Comparison of ENCODE assay signal across 11 cellular contexts in genomic region chr11:102139081-102139498, GRCh38. TPM values are rescaled to one million over a fixed set of nuclear protein-coding genes. Genes with fewer than 3 reads are reported as not detected.
DNase-seq lines count a peak whose midpoint lies in the region; ATAC-seq, FAIRE-seq and TF ChIP-seq lines count a peak whose summit lies in the region.
"Had no signal": no experiment of that assay in that cellular context is flagged by ENCODE, and none has a peak within 500 bp of the region (broad histone marks: within the 10 kb centered on the region; RNA-seq: fewer than 3 reads in every experiment).

No MANE protein-coding gene starts in this region.

- H3K4me1 ChIP-seq in HUES64 (ENCODE audit: insufficient read depth, low read length) (peaks cover 24% of the 10 kb centered on the region), keratinocyte (ENCODE audit: control insufficient read depth, extremely low read depth, insufficient read depth, low read length) (peaks cover 22% of the 10 kb centered on the region), tibial artery (peaks cover 0 to 87% (median 29%) of the 10 kb centered on the region in 4 donors)

- intact Hi-C loops in tibial artery (cut with DNase I; ENCODE audit: low total_unique reads) = no loop called here
- intact Hi-C loops in activated CD8-positive, alpha-beta T cell treated with anti-CD3 and anti-CD28 coated beads for 36 hours (cut with micrococcal nuclease) = no loop called here

- POLR2A ChIA-PET in activated CD8-positive, alpha-beta T cell treated with anti-CD3 and anti-CD28 coated beads for 36 hours (lab: Charles Lee) = no interaction called here

- no peaks in the 10 kb centered on the region for H3K9me3 ChIP-seq in HUES64 (ENCODE audit: insufficient read depth, low read depth, low read length)
- H3K9me3 ChIP-seq in keratinocyte (ENCODE audit: control insufficient read depth, low read depth, low read length) = no peaks in the 10 kb centered on the region
- H3K9me3 ChIP-seq in tibial artery = no peaks in the 10 kb centered on the region

- no peak for ATAC-seq in activated CD8-positive, alpha-beta T cell treated with anti-CD3 and anti-CD28 coated beads for 36 hours

- CTCF ChIA-PET in activated CD8-positive, alpha-beta T cell treated with anti-CD3 and anti-CD28 coated beads for 36 hours (lab: Charles Lee) = no interaction called here

- H3K27me3 Mint-ChIP-seq in activated CD8-positive, alpha-beta T cell treated with anti-CD3 and anti-CD28 coated beads for 36 hours = peaks cover 16% of the 10 kb centered on the region

- H3K4me2 ChIP-seq in keratinocyte (ENCODE audit: control insufficient read depth, extremely low read depth, insufficient read depth, low read depth, low read length) = peak overlapping the region; percentile 82

- H3K36me3 ChIP-seq in HUES64 (ENCODE audit: insufficient read depth, low read length) (no peaks in the 10 kb centered on the region; the same call in 1 of the 2 replicates), keratinocyte (ENCODE audit: control insufficient read depth in 2 of 2, extremely low read depth in 1 of 2, insufficient read depth in 2 of 2, low read length in 2 of 2) (peaks cover 1 to 7% of the 10 kb centered on the region in 2 experiments), tibial artery (no peaks in the 10 kb centered on the region)

- H2AFZ ChIP-seq in keratinocyte (ENCODE audit: control insufficient read depth, low read length) = no peak overlapping the region

- dilution Hi-C loops in keratinocyte (cut with MboI; ENCODE audit: extremely low pct_ligation_motif_present, low sequenced_read_pairs) = no loop called here

- H3K4me3 Mint-ChIP-seq in activated CD8-positive, alpha-beta T cell treated with anti-CD3 and anti-CD28 coated beads for 36 hours = no peak overlapping the region
- H3K4me3 Mint-ChIP-seq: dendritic cell treated with granulocyte-macrophage colony-stimulating factor and Interleukin-4, amounts not matched to agents 40 ng/mL and 50 ng/mL, for 4 days; stimulated activated naive CD8-positive, alpha-beta T cell treated with anti-CD3 and anti-CD28 coated beads, Interleukin-15, Interleukin-2, amounts not matched to agents 100 ng/mL and 50 ng/mL, for 24 hours had no signal

- no peaks in the 10 kb centered on the region for H3K9me3 Mint-ChIP-seq in activated CD8-positive, alpha-beta T cell treated with anti-CD3 and anti-CD28 coated beads for 36 hours
- H3K9me3 Mint-ChIP-seq: dendritic cell treated with granulocyte-macrophage colony-stimulating factor and Interleukin-4, amounts not matched to agents 40 ng/mL and 50 ng/mL, for 4 days; stimulated activated naive CD8-positive, alpha-beta T cell treated with anti-CD3 and anti-CD28 coated beads, Interleukin-15, Interleukin-2, amounts not matched to agents 100 ng/mL and 50 ng/mL, for 24 hours had no signal

- H3K27ac Mint-ChIP-seq in activated CD8-positive, alpha-beta T cell treated with anti-CD3 and anti-CD28 coated beads for 36 hours = no peak overlapping the region
- H3K27ac Mint-ChIP-seq: dendritic cell treated with granulocyte-macrophage colony-stimulating factor and Interleukin-4, amounts not matched to agents 40 ng/mL and 50 ng/mL, for 4 days; stimulated activated naive CD8-positive, alpha-beta T cell treated with anti-CD3 and anti-CD28 coated beads, Interleukin-15, Interleukin-2, amounts not matched to agents 100 ng/mL and 50 ng/mL, for 24 hours had no signal

- H4K20me1 ChIP-seq in keratinocyte (ENCODE audit: control insufficient read depth, extremely low read depth, insufficient read depth, low read length) = no peaks in the 10 kb centered on the region

- H3K27me3 ChIP-seq in HUES64 (ENCODE audit: insufficient read depth, low read length) (no peaks in the 10 kb centered on the region), keratinocyte (ENCODE audit: control insufficient read depth, extremely low read depth, insufficient read depth, low read length) (no peaks in the 10 kb centered on the region), tibial artery (no peaks in the 10 kb centered on the region)

- H3K36me3 Mint-ChIP-seq in activated CD8-positive, alpha-beta T cell treated with anti-CD3 and anti-CD28 coated beads for 36 hours (ENCODE audit: low read depth) = no peaks in the 10 kb centered on the region

- no peaks in the 10 kb centered on the region for H3K4me1 Mint-ChIP-seq in activated CD8-positive, alpha-beta T cell treated with anti-CD3 and anti-CD28 coated beads for 36 hours (ENCODE audit: low read depth)

- 78% methylated on average over 3 of the region's 3 CpGs for WGBS in HUES64

- DNase-seq in coronary artery (ENCODE audit: low spot score) = no peak
- DNase-seq in keratinocyte (ENCODE audit: low read depth, low spot score) = peak; percentile 36
- DNase-seq in tibial artery = peak in 1 of 2 donors; percentile 70
- no peak for DNase-seq in NCI-H2227 treated with DMSO at 0.1 percent for 48 hours (lab: John Stamatoyannopoulos, UW)
- DNase-seq in activated gamma-delta T cell treated with Interleukin-2 at 50 U/mL for 16 hours = no peak
- no peak for DNase-seq in SIG-M5 (lab: John Stamatoyannopoulos, UW)
- DNase-seq in activated CD8-positive, alpha-beta T cell treated with anti-CD3 and anti-CD28 coated beads for 36 hours = no peak
- DNase-seq: activated CD4-positive, alpha-beta T cell treated with anti-CD3 and anti-CD28 coated beads, Interleukin-2, amount 50 U/mL, for 48 hours had no signal

- H3K4me3 ChIP-seq in HUES64 (ENCODE audit: low read length) (no peak overlapping the region), coronary artery (peak overlapping the region; percentile 41), keratinocyte (ENCODE audit: control insufficient read depth in 2 of 3, extremely low read depth in 1 of 3, insufficient read depth in 2 of 3, low read depth in 1 of 3, low read length in 3 of 3) (peak overlapping the region in 2 of 3 experiments; percentile 20 to 56), tibial artery (no peak overlapping the region)

- H3K9me1 ChIP-seq in keratinocyte (ENCODE audit: control insufficient read depth, extremely low read depth, insufficient read depth, low read length) = no peaks in the 10 kb centered on the region

- H3K27ac ChIP-seq in HUES64 (ENCODE audit: low read depth, low read length) (peak overlapping the region; percentile 34; the same call in 1 of the 2 replicates), coronary artery (peak overlapping the region; percentile 68 to 81), keratinocyte (ENCODE audit: control insufficient read depth, insufficient read depth, low read length) (peak overlapping the region; percentile 92), tibial artery (peak overlapping the region; percentile 69 to 76)

- peak; percentile 80 for FAIRE-seq in keratinocyte (lab: Jason Lieb, UNC)

- no peak for TF ChIP-seq CTCF in coronary artery (IDR thresholded peaks at IDR 0.05)
- TF ChIP-seq CTCF in keratinocyte (optimal IDR thresholded peaks at IDR 0.05 in 1 of 3, IDR thresholded peaks at IDR 0.05 in 1 of 3, conservative IDR thresholded peaks at IDR 0.05 in 1 of 3; ENCODE audit: extremely low read depth in 1 of 3, insufficient read depth in 2 of 3, low read length in 3 of 3) = no peak
- TF ChIP-seq CTCF in tibial artery (IDR thresholded peaks at IDR 0.05) = no peak
- no peak for TF ChIP-seq CTCF in activated CD8-positive, alpha-beta T cell treated with anti-CD3 and anti-CD28 coated beads for 36 hours (IDR thresholded peaks at IDR 0.05)

- H3K9ac ChIP-seq in HUES64 (ENCODE audit: low read depth, low read length) = no peak overlapping the region
- H3K9ac ChIP-seq in keratinocyte (ENCODE audit: control insufficient read depth, extremely low read depth, insufficient read depth, low read length) = peak overlapping the region; percentile 67

- peaks cover 90% of the 10 kb centered on the region for H3K79me2 ChIP-seq in keratinocyte (ENCODE audit: control insufficient read depth, insufficient read depth, low read length)

RNA-seq across cellular contexts. Expression of gene YAP1, which starts 28.8 kb away (rescaled TPM):
- 99.2 TPM for polyA plus RNA-seq in HUES64 (2013, experiment 1 of 2)
- polyA plus RNA-seq in HUES64 (2013, experiment 2 of 2) = 111 TPM
- polyA plus RNA-seq in keratinocyte = 89.8 to 125 TPM (median 105 TPM) in 3 replicates
- 73.1 TPM for polyA plus RNA-seq in keratinocyte (2011; ENCODE audit: low read depth)
- 95.6 and 114 TPM in 2 replicates for polyA plus RNA-seq in keratinocyte (2011; cell fraction: cytosol; rRNA removed)
- 132 and 152 TPM in 2 replicates for polyA plus RNA-seq in keratinocyte (2011; cell fraction: nucleus; rRNA removed)
- polyA plus RNA-seq in keratinocyte (2012; ENCODE audit: low replicate concordance) = 66.6 and 104 TPM in 2 replicates
- 237 to 310 TPM (median 294 TPM) in 3 replicates for polyA minus RNA-seq in keratinocyte
- 154 TPM for polyA minus RNA-seq in keratinocyte (2011; cell fraction: cytosol; rRNA and poly(A)+ RNA removed)
- 166 and 273 TPM in 2 replicates for polyA minus RNA-seq in keratinocyte (2011; cell fraction: nucleus; rRNA and poly(A)+ RNA removed)
- total RNA-seq in activated CD8-positive, alpha-beta T cell treated with anti-CD3 and anti-CD28 coated beads for 36 hours = not detected

Comparison
In these comparisons a context has a peak if more than half of its experiments do, and no peak if none do; other contexts are left out.
1. H3K27ac ChIP-seq: peak in every context shown above with its lines; median percentile 92 in keratinocyte; 74 in coronary artery; 72 in tibial artery; 34 in HUES64.
2. H3K4me3 ChIP-seq: peak in coronary artery (single experiment) and keratinocyte (2 of 3); none in HUES64 (single experiment) and tibial artery (0 of 2).